Comparison of ENCODE assay signal across 13 cellular contexts in genomic region chr10:43234471-43235041, GRCh38. TPM values are rescaled to one million over a fixed set of nuclear protein-coding genes. Genes with fewer than 3 reads are reported as not detected.
DNase-seq lines count a peak whose midpoint lies in the region; ATAC-seq, FAIRE-seq and TF ChIP-seq lines count a peak whose summit lies in the region.
"Had no signal": no experiment of that assay in that cellular context is flagged by ENCODE, and none has a peak within 500 bp of the region (broad histone marks: within the 10 kb centered on the region; RNA-seq: fewer than 3 reads in every experiment).

No MANE protein-coding gene starts in this region.

- no peak for FAIRE-seq in HepG2 (lab: Jason Lieb, UNC)

- H3K27ac ChIP-seq in right lobe of liver (no peak overlapping the region), HepG2 (ENCODE audit: extremely low read length, insufficient read depth, low read length) (no peak overlapping the region), endodermal cell (ENCODE audit: low read depth, low read length) (no peak overlapping the region), MM.1S (ENCODE audit: low read length) (no peak overlapping the region)
- H3K27ac ChIP-seq: PC-9 had no signal

- intact Hi-C loops in right lobe of liver (cut with DNase I): no loop called here
- intact Hi-C loops in HepG2 (cut with micrococcal nuclease; ENCODE audit: unreplicated experiment): no loop called here

- H3K36me3 ChIP-seq in right lobe of liver (no peaks in the 10 kb centered on the region), HepG2 (replicated peaks in 1 of 2; ENCODE audit: control insufficient read depth in 1 of 2, insufficient read depth in 2 of 2, low read length in 2 of 2) (no peaks in the 10 kb centered on the region), endodermal cell (ENCODE audit: control insufficient read depth, insufficient read depth, low read length) (no peaks in the 10 kb centered on the region), MM.1S (replicated peaks; ENCODE audit: insufficient read depth, low read length) (no peaks in the 10 kb centered on the region)

- H3K36me3 Mint-ChIP-seq in endodermal cell (ENCODE audit: low read depth) (no peaks in the 10 kb centered on the region), nephron progenitor cell (ENCODE audit: low read depth) (no peaks in the 10 kb centered on the region)
- H3K36me3 Mint-ChIP-seq in activated CD8-positive, alpha-beta T cell treated with anti-CD3 and anti-CD28 coated beads, Interleukin-2, amount 10 ng/mL, durations not matched to agents 7 days and 5 days (ENCODE audit: low read depth): no peaks in the 10 kb centered on the region

- no peaks in the 10 kb centered on the region for H3K79me2 ChIP-seq in HepG2 (ENCODE audit: insufficient read depth, low read length)
- H3K79me2 ChIP-seq in MM.1S (ENCODE audit: low read length): no peaks in the 10 kb centered on the region

- no peak overlapping the region for H3K4me3 ChIP-seq in right lobe of liver
- H3K4me3 ChIP-seq in HepG2 (replicated peaks in 1 of 3; ENCODE audit: insufficient read depth in 1 of 3, low read depth in 2 of 3, low read length in 3 of 3): no peak overlapping the region
- H3K4me3 ChIP-seq in endodermal cell (ENCODE audit: low read length): no peak overlapping the region
- H3K4me3 ChIP-seq in MM.1S (ENCODE audit: low read length): no peak overlapping the region
- H3K4me3 ChIP-seq: PC-9, smooth muscle cell had no signal

- no peaks in the 10 kb centered on the region for H3F3A ChIP-seq in MM.1S (ENCODE audit: insufficient read depth, low read length)

- peak; percentile 7 to 37 (median 33) for DNase-seq in right lobe of liver
- DNase-seq in HepG2 (ENCODE audit: low spot score): no peak
- peak; percentile 28 for DNase-seq in endodermal cell
- DNase-seq in nephron progenitor cell: peak; percentile 1
- no peak for DNase-seq in DMS53 (lab: John Stamatoyannopoulos, UW)
- no peak for DNase-seq in MM.1S
- no peak for DNase-seq in activated CD8-positive, alpha-beta T cell treated with anti-CD3 and anti-CD28 coated beads, Interleukin-2, amount 10 ng/mL, durations not matched to agents 7 days and 5 days
- DNase-seq: erythroblast; immature natural killer cell; stimulated activated naive CD4-positive, alpha-beta T cell treated with Interleukin-2 at 50 U/mL for 16 hours had no signal

- H3K9ac ChIP-seq in HepG2 (ENCODE audit: insufficient read depth, low read depth, low read length) (no peak overlapping the region), endodermal cell (ENCODE audit: extremely low read depth, low read length, poor library complexity, severe bottlenecking) (no peak overlapping the region), MM.1S (ENCODE audit: low read length) (no peak overlapping the region)

- no peak overlapping the region for H2AFZ ChIP-seq in HepG2 (ENCODE audit: low read length)
- no peak overlapping the region for H2AFZ ChIP-seq in MM.1S (ENCODE audit: low read length)
- H2AFZ ChIP-seq: PC-9 had no signal

- 70% methylated on average over 2 of the region's 9 CpGs for WGBS in right lobe of liver (ENCODE audit: insufficient coverage, low coverage, low lambda C conversion rate, missing lambda C conversion rate)
- 14% methylated on average over 5 of the region's 9 CpGs for WGBS in HepG2 (ENCODE audit: low lambda C conversion rate)
- WGBS in endodermal cell (ENCODE audit: insufficient coverage in 1 of 2, insufficient read length in 1 of 2), 2 experiments: 88 to 91% methylated on average over 7 to 9 of the region's 9 CpGs

- TF ChIP-seq RAD21 in HepG2 (CRISPR knock-in tag; IDR thresholded peaks at IDR 0.05): no peak

- no peak overlapping the region for H3K27ac Mint-ChIP-seq in endodermal cell
- H3K27ac Mint-ChIP-seq in nephron progenitor cell: peak overlapping the region; percentile 71
- H3K27ac Mint-ChIP-seq in activated CD8-positive, alpha-beta T cell treated with anti-CD3 and anti-CD28 coated beads, Interleukin-2, amount 10 ng/mL, durations not matched to agents 7 days and 5 days: no peak overlapping the region

- no peak for TF ChIP-seq EP300 in HepG2 (IDR thresholded peaks at IDR 0.05; ENCODE audit: low read depth in 2 of 2, low read length in 2 of 2)
- TF ChIP-seq EP300 in HepG2 (CRISPR knock-in tag; IDR thresholded peaks at IDR 0.05; ENCODE audit: borderline replicate concordance): no peak

- no TSS peak for BruUV-seq in HepG2 (replicated peaks; lab: Mats Ljungman, UMichigan)

- CTCF ChIA-PET in HepG2 (lab: Yijun Ruan, JAX; ENCODE audit: low intra/inter-chr PET ratio, low total read pairs): no interaction called here
- CTCF ChIA-PET in activated CD8-positive, alpha-beta T cell treated with anti-CD3 and anti-CD28 coated beads, Interleukin-2, amount 10 ng/mL, durations not matched to agents 7 days and 5 days (lab: Charles Lee): no interaction called here

- H3K4me1 Mint-ChIP-seq in endodermal cell (no peaks in the 10 kb centered on the region), nephron progenitor cell (no peaks in the 10 kb centered on the region)
- peaks cover 26% of the 10 kb centered on the region for H3K4me1 Mint-ChIP-seq in activated CD8-positive, alpha-beta T cell treated with anti-CD3 and anti-CD28 coated beads, Interleukin-2, amount 10 ng/mL, durations not matched to agents 7 days and 5 days (ENCODE audit: low read depth)

- TF ChIP-seq POLR2A in right lobe of liver (IDR thresholded peaks at IDR 0.05): no peak
- TF ChIP-seq POLR2A in HepG2 (IDR thresholded peaks at IDR 0.05; ENCODE audit: insufficient read depth in 1 of 2, low read depth in 2 of 2, low read length in 2 of 2): no peak

- no peak overlapping the region for H3K4me3 Mint-ChIP-seq in endodermal cell
- no peak overlapping the region for H3K4me3 Mint-ChIP-seq in nephron progenitor cell
- no peak overlapping the region for H3K4me3 Mint-ChIP-seq in activated CD8-positive, alpha-beta T cell treated with anti-CD3 and anti-CD28 coated beads, Interleukin-2, amount 10 ng/mL, durations not matched to agents 7 days and 5 days
- H3K4me3 Mint-ChIP-seq: immature natural killer cell had no signal

- in situ Hi-C loops in HepG2 (cut with HindIII; ENCODE audit: extremely low pct_ligation_motif_present, low pct_unique_long_range_greater_than_20kb): no loop called here

- H3K27me3 ChIP-seq in right lobe of liver (peaks cover 0 to 6% of the 10 kb centered on the region in 2 donors), HepG2 (ENCODE audit: control insufficient read depth in 1 of 2, insufficient read depth in 2 of 2, low read length in 2 of 2) (peaks cover 2 to 31% of the 10 kb centered on the region in 2 experiments; a peak in 4 of 5 replicates), endodermal cell (ENCODE audit: control insufficient read depth, insufficient read depth, low read length, poor library complexity, severe bottlenecking) (peaks cover 26% of the 10 kb centered on the region), MM.1S (replicated peaks; ENCODE audit: insufficient read depth, low read length) (no peaks in the 10 kb centered on the region)

- no peak for TF ChIP-seq CTCF in right lobe of liver (IDR thresholded peaks at IDR 0.05)
- TF ChIP-seq CTCF in HepG2 (CRISPR knock-in tag; IDR thresholded peaks at IDR 0.05): no peak
- TF ChIP-seq CTCF in endodermal cell (conservative IDR thresholded peaks at IDR 0.05): no peak
- no peak for TF ChIP-seq CTCF in nephron progenitor cell (IDR thresholded peaks at IDR 0.05)
- no peak for TF ChIP-seq CTCF in MM.1S (IDR thresholded peaks at IDR 0.05; ENCODE audit: low read length)

- no peaks in the 10 kb centered on the region for H3K9me3 ChIP-seq in right lobe of liver
- no peaks in the 10 kb centered on the region for H3K9me3 ChIP-seq in HepG2 (ENCODE audit: low read length)
- no peaks in the 10 kb centered on the region for H3K9me3 ChIP-seq in endodermal cell (ENCODE audit: control insufficient read depth, low read length)
- no peaks in the 10 kb centered on the region for H3K9me3 ChIP-seq in MM.1S (replicated peaks; ENCODE audit: insufficient read depth, low read length)

- H3K4me1 ChIP-seq in right lobe of liver: no peaks in the 10 kb centered on the region
- no peaks in the 10 kb centered on the region for H3K4me1 ChIP-seq in HepG2 (ENCODE audit: insufficient read depth, low read length)
- no peaks in the 10 kb centered on the region for H3K4me1 ChIP-seq in endodermal cell (ENCODE audit: control insufficient read depth, insufficient read depth, low read length)
- H3K4me1 ChIP-seq in MM.1S (ENCODE audit: low read length): no peaks in the 10 kb centered on the region

- H3K27me3 Mint-ChIP-seq in endodermal cell (ENCODE audit: insufficient read depth): peaks cover 39% of the 10 kb centered on the region
- peaks cover 72% of the 10 kb centered on the region for H3K27me3 Mint-ChIP-seq in nephron progenitor cell (ENCODE audit: low read depth, poor library complexity)
- peaks cover 7% of the 10 kb centered on the region for H3K27me3 Mint-ChIP-seq in activated CD8-positive, alpha-beta T cell treated with anti-CD3 and anti-CD28 coated beads, Interleukin-2, amount 10 ng/mL, durations not matched to agents 7 days and 5 days (ENCODE audit: low read depth)

- H3K4me2 ChIP-seq in HepG2 (ENCODE audit: low read depth, low read length) (no peak overlapping the region), MM.1S (ENCODE audit: low read depth, low read length) (no peak overlapping the region)
- H3K4me2 ChIP-seq: PC-9, smooth muscle cell had no signal

- ATAC-seq in right lobe of liver (no peak), HepG2 (no peak), GM21786 (IDR thresholded peaks at IDR 0.05; ENCODE audit: unreplicated experiment) (no peak)
- ATAC-seq in activated CD8-positive, alpha-beta T cell treated with anti-CD3 and anti-CD28 coated beads, Interleukin-2, amount 10 ng/mL, durations not matched to agents 7 days and 5 days: no peak

- H4K20me1 ChIP-seq in HepG2 (ENCODE audit: insufficient read depth, low read length): no peaks in the 10 kb centered on the region
- H4K20me1 ChIP-seq in MM.1S (ENCODE audit: insufficient read depth, low read length): no peaks in the 10 kb centered on the region

- no peaks in the 10 kb centered on the region for H3K9me2 ChIP-seq in MM.1S (replicated peaks; ENCODE audit: insufficient read depth, low read length)

- H3K9me3 Mint-ChIP-seq in endodermal cell (peaks cover 5% of the 10 kb centered on the region), nephron progenitor cell (peaks cover 6% of the 10 kb centered on the region)
- H3K9me3 Mint-ChIP-seq in activated CD8-positive, alpha-beta T cell treated with anti-CD3 and anti-CD28 coated beads, Interleukin-2, amount 10 ng/mL, durations not matched to agents 7 days and 5 days (ENCODE audit: insufficient read depth): peaks cover 1% of the 10 kb centered on the region

- POLR2A ChIA-PET in HepG2 (lab: Yijun Ruan, JAX): no interaction called here
- POLR2A ChIA-PET in activated CD8-positive, alpha-beta T cell treated with anti-CD3 and anti-CD28 coated beads, Interleukin-2, amount 10 ng/mL, durations not matched to agents 7 days and 5 days (lab: Charles Lee): interaction anchor here (1.5 kb wide), 1 partner anchor 40 kb away, joined by 3 read pairs; no protein-coding TSS in a partner anchor

RNA-seq across cellular contexts. Expression of gene RASGEF1A, which starts 32.3 kb away (rescaled TPM):
- total RNA-seq in right lobe of liver: under 1 TPM; 0.05 to 0.30 (median 0.12) TPM
- total RNA-seq in HepG2 (2016; rRNA removed; fragmentation: Illumina TruSeq; extraction: Trizol): 0.20 and 0.39 TPM in 2 replicates
- total RNA-seq in HepG2 (2016; cell fraction: cytosol; rRNA removed; fragmentation: Illumina TruSeq; extraction: Trizol; ENCODE audit: low read depth): 0.61 TPM in 1 of 2 replicates, not detected in the other
- 0.11 and 0.51 TPM in 2 replicates for total RNA-seq in HepG2 (2016; cell fraction: insoluble cytoplasmic fraction; rRNA removed; fragmentation: Illumina TruSeq; extraction: Trizol)
- total RNA-seq in HepG2 (2016; cell fraction: membrane; rRNA removed; fragmentation: Illumina TruSeq; extraction: Trizol): 0.28 and 0.45 TPM in 2 replicates
- total RNA-seq in HepG2 (2016; cell fraction: nucleus; rRNA removed; fragmentation: Illumina TruSeq; extraction: Trizol): 0.31 TPM in 1 of 2 replicates, not detected in the other
- 0.14 and 0.41 TPM in 2 replicates for polyA plus RNA-seq in HepG2 (2011; rRNA removed)
- polyA plus RNA-seq in HepG2 (2011; cell fraction: cytosol; rRNA removed): 0.23 and 0.33 TPM in 2 replicates
- 0.34 and 0.90 TPM in 2 replicates for polyA plus RNA-seq in HepG2 (2011; cell fraction: nucleus; rRNA removed)
- polyA plus RNA-seq in HepG2 (2012): 0.04 and 0.09 TPM in 2 replicates
- 0.08 and 0.25 TPM in 2 replicates for polyA plus RNA-seq in HepG2 (2016; cell fraction: cytosol; fragmentation: Illumina TruSeq; extraction: Trizol; ENCODE audit: low read depth)
- polyA plus RNA-seq in HepG2 (2016; cell fraction: insoluble cytoplasmic fraction; fragmentation: Illumina TruSeq; extraction: Trizol; ENCODE audit: low read depth): 0.42 and 0.59 TPM in 2 replicates
- 0.24 and 0.30 TPM in 2 replicates for polyA plus RNA-seq in HepG2 (2016; cell fraction: membrane; fragmentation: Illumina TruSeq; extraction: Trizol; ENCODE audit: low read depth)
- 0.36 and 0.65 TPM in 2 replicates for polyA plus RNA-seq in HepG2 (2016; cell fraction: nucleus; fragmentation: Illumina TruSeq; extraction: Trizol; ENCODE audit: insufficient read depth, low read depth)
- polyA minus RNA-seq in HepG2 (2011; rRNA and poly(A)+ RNA removed; ENCODE audit: low replicate concordance): 0.10 and 0.72 TPM in 2 replicates
- polyA minus RNA-seq in HepG2 (2011; cell fraction: cytosol; rRNA and poly(A)+ RNA removed): not detected in 2 replicates
- polyA minus RNA-seq in HepG2 (2011; cell fraction: nucleus; rRNA and poly(A)+ RNA removed): 0.75 TPM in 1 of 2 replicates, not detected in the other
- 10 to 100 TPM in 1 of 2 donors, 1 to 10 TPM in 1; 8.1 to 13.4 TPM for total RNA-seq in endodermal cell
- polyA plus RNA-seq in endodermal cell (2013, experiment 1 of 2): 5.3 TPM
- polyA plus RNA-seq in endodermal cell (2013, experiment 2 of 2): 4.2 TPM
- 1 to 10 TPM; 3.6 to 4.0 TPM for total RNA-seq in activated CD8-positive, alpha-beta T cell treated with anti-CD3 and anti-CD28 coated beads, Interleukin-2, amount 10 ng/mL, durations not matched to agents 7 days and 5 days

Comparison
In these comparisons a context has a peak if more than half of its experiments do, and no peak if none do; other contexts are left out.
1. DNase-seq: peak in right lobe of liver (3 of 3), endodermal cell (single experiment) and nephron progenitor cell (single experiment); none in HepG2 (single experiment), DMS53 (single experiment), MM.1S (single experiment) and activated CD8-positive, alpha-beta T cell treated with anti-CD3 and anti-CD28 coated beads, Interleukin-2, amount 10 ng/mL, durations not matched to agents 7 days and 5 days (single experiment).